11 cellular contexts compared by ENCODE assay signal in the genomic region with DNA sequence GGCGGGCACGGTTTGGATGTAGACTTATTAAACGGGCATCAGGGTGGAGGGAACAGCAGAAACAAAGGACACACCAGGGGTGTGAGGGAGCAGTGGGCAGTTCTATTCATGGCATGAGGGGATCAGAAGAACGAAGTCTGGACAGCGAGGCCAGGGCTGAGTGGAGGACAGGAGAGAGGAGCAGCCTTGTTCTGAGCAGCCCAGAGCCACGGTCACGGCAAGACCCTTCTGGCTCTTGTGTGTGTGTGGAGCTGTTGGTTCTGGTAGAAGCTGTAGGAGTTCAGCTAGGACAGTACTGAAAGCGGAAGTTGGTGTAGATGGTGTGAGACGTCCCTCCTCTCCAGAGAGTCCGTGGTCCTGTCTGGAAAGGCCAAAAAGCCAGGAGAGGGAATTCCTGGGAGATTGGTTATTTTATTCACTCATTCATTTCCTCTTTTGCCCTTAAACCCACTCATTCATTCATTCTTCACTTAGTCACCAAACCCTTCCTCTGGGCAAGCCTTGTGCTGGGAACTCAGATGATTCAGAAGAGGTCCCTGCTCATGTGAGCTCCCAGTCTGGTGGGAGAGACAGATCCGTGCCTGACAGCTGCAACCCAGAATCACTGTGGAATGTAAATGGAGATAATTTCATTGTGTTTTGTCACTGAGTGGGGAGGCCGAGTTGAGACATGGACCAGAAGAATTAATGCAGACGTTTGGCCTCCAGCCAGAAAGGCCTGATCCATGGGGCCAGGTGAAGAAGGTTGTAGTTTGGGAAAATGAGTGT. TPM values are rescaled to one million over a fixed set of nuclear protein-coding genes. Genes with fewer than 3 reads are reported as not detected.
DNase-seq lines count a peak whose midpoint lies in the region; ATAC-seq and TF ChIP-seq lines count a peak whose summit lies in the region.
"Had no signal": no experiment of that assay in that cellular context is flagged by ENCODE, and none has a peak within 500 bp of the region (broad histone marks: within the 10 kb centered on the region; RNA-seq: fewer than 3 reads in every experiment).

No MANE protein-coding gene starts in this region.

- peak overlapping the region; percentile 40 for H3K4me3 Mint-ChIP-seq in CD4-positive, alpha-beta T cell
- H3K4me3 Mint-ChIP-seq in Caco-2 (ENCODE audit: unreplicated experiment), result no peak overlapping the region

- no peak overlapping the region for H3K27ac ChIP-seq in CD4-positive, alpha-beta T cell (ENCODE audit: low read depth, low read length)
- H3K27ac ChIP-seq in mesendoderm (ENCODE audit: low read depth, low read length), result no peak overlapping the region

- WGBS in mesendoderm (ENCODE audit: extremely low coverage, insufficient coverage, low lambda C conversion rate), result no CpG with 5 or more reads among the region's 13 CpGs

- no peaks in the 10 kb centered on the region for H3K36me3 Mint-ChIP-seq in CD4-positive, alpha-beta T cell (ENCODE audit: low read depth)
- no peaks in the 10 kb centered on the region for H3K36me3 Mint-ChIP-seq in Caco-2 (ENCODE audit: insufficient read depth, unreplicated experiment)
- H3K36me3 Mint-ChIP-seq: activated naive CD8-positive, alpha-beta T cell; IgD-negative memory B cell had no signal

- no peaks in the 10 kb centered on the region for H3K79me2 ChIP-seq in mesendoderm (ENCODE audit: control insufficient read depth, insufficient read depth, low read length)

- H4K8ac ChIP-seq in mesendoderm (ENCODE audit: low read depth, low read length), result no peak overlapping the region

- POLR2A ChIA-PET in CD4-positive, alpha-beta T cell (lab: Charles Lee), result no interaction called here
- POLR2A ChIA-PET in Caco-2 (lab: Charles Lee), result no interaction called here

- no peak for ATAC-seq in CD4-positive, alpha-beta T cell (ENCODE audit: poor library complexity)

- peak overlapping the region; percentile 61 for H2AK5ac ChIP-seq in mesendoderm (ENCODE audit: low read length)

- intact Hi-C loops in CD4-positive, alpha-beta T cell (cut with DNase I, micrococcal nuclease), result no loop called here
- intact Hi-C loops in Caco-2 (cut with micrococcal nuclease; ENCODE audit: unreplicated experiment), result no loop called here

- H3K27me3 ChIP-seq in CD4-positive, alpha-beta T cell (ENCODE audit: control insufficient read depth, insufficient read depth, low read length), result no peaks in the 10 kb centered on the region
- H3K27me3 ChIP-seq in adipocyte (replicated peaks; ENCODE audit: control insufficient read depth, insufficient read depth, low read length) (no peaks in the 10 kb centered on the region), mesendoderm (ENCODE audit: insufficient read depth, low read length, poor library complexity) (no peaks in the 10 kb centered on the region), Caco-2 (replicated peaks; ENCODE audit: control insufficient read depth, insufficient read depth, low read length) (no peaks in the 10 kb centered on the region)

- peak overlapping the region; percentile 86 for H3K56ac ChIP-seq in mesendoderm (ENCODE audit: low read length)

- no TSS peak for BruUV-seq in Caco-2 (replicated peaks; lab: Mats Ljungman, UMichigan)

- H3K4me1 ChIP-seq in adipocyte (ENCODE audit: control insufficient read depth, insufficient read depth, low read length) (peaks cover 14% of the 10 kb centered on the region), mesendoderm (ENCODE audit: control insufficient read depth, low read depth, low read length) (peaks cover 7% of the 10 kb centered on the region), Caco-2 (no peaks in the 10 kb centered on the region; the same call in 1 of the 2 replicates)

- H3K9ac ChIP-seq in adipocyte (ENCODE audit: low read length) (no peak overlapping the region), mesendoderm (ENCODE audit: low read length) (peak overlapping the region; percentile 72)

- CTCF ChIA-PET in CD4-positive, alpha-beta T cell (lab: Charles Lee), result no interaction called here
- CTCF ChIA-PET in Caco-2 (lab: Charles Lee), result no interaction called here

- DNase-seq in CD4-positive, alpha-beta T cell, result no peak
- peak; percentile 95 for DNase-seq in LHCN-M2 (ENCODE audit: low read depth)
- peak; percentile 32 for DNase-seq in adipocyte (ENCODE audit: low read depth)
- DNase-seq in mesendoderm, result no peak
- no peak for DNase-seq in NK-92 treated with Interleukin-12 subunit alpha and Interleukin-12 subunit beta, amount 100 ng/mL, for 24 hours (lab: John Stamatoyannopoulos, UW)
- DNase-seq in activated CD4-positive, CD25-positive, alpha-beta regulatory T cell (lab: John Stamatoyannopoulos, UW), result no peak
- no peak for DNase-seq in Caco-2
- DNase-seq in NCI-H2081 (lab: John Stamatoyannopoulos, UW), result no peak

- H3K23ac ChIP-seq in mesendoderm (ENCODE audit: low read length), result no peak overlapping the region

- H3K18ac ChIP-seq in mesendoderm (ENCODE audit: low read length), result peak overlapping the region; percentile 8

- no peaks in the 10 kb centered on the region for H3K9me3 ChIP-seq in CD4-positive, alpha-beta T cell (ENCODE audit: control insufficient read depth, low read length)
- H3K9me3 ChIP-seq in adipocyte (ENCODE audit: control insufficient read depth, low read length) (no peaks in the 10 kb centered on the region), Caco-2 (no peaks in the 10 kb centered on the region)

- TF ChIP-seq CTCF in CD4-positive, alpha-beta T cell (IDR thresholded peaks at IDR 0.05), result no peak
- no peak for TF ChIP-seq CTCF in Caco-2 (IDR thresholded peaks at IDR 0.05; ENCODE audit: insufficient read depth in 1 of 2, low read depth in 1 of 2, low read length in 1 of 2, severe bottlenecking in 1 of 2, unreplicated experiment in 1 of 2)

- H3K4me2 ChIP-seq in mesendoderm (ENCODE audit: low read length), result no peak overlapping the region

- peaks cover 13% of the 10 kb centered on the region for H3K4me1 Mint-ChIP-seq in CD4-positive, alpha-beta T cell (ENCODE audit: low read depth)
- peaks cover 9% of the 10 kb centered on the region for H3K4me1 Mint-ChIP-seq in Caco-2 (ENCODE audit: low read depth, unreplicated experiment)

- H3K4me3 ChIP-seq in adipocyte (ENCODE audit: low read length) (no peak overlapping the region), mesendoderm (ENCODE audit: low read length) (no peak overlapping the region), Caco-2 (ENCODE audit: low read depth, low read length) (no peak overlapping the region; the same call in 1 of the 2 replicates)

- no peak overlapping the region for H4K5ac ChIP-seq in mesendoderm (ENCODE audit: low read length)

- H3K27me3 Mint-ChIP-seq in CD4-positive, alpha-beta T cell, result no peaks in the 10 kb centered on the region
- H3K27me3 Mint-ChIP-seq in Caco-2 (ENCODE audit: insufficient read depth, unreplicated experiment), result no peaks in the 10 kb centered on the region
- H3K27me3 Mint-ChIP-seq: activated naive CD8-positive, alpha-beta T cell had no signal

- no peak overlapping the region for H2BK120ac ChIP-seq in mesendoderm (ENCODE audit: low read depth, low read length)

- peak overlapping the region; percentile 5 for H2BK5ac ChIP-seq in mesendoderm (ENCODE audit: low read length)

- no peak overlapping the region for H3K4ac ChIP-seq in mesendoderm (ENCODE audit: low read depth, low read length)

- H3K36me3 ChIP-seq in adipocyte (ENCODE audit: control insufficient read depth, insufficient read depth, low read length, severe bottlenecking) (no peaks in the 10 kb centered on the region), mesendoderm (ENCODE audit: control insufficient read depth, insufficient read depth, low read length) (no peaks in the 10 kb centered on the region), Caco-2 (ENCODE audit: control insufficient read depth, insufficient read depth, low read length) (no peaks in the 10 kb centered on the region)

- no peaks in the 10 kb centered on the region for H3K9me3 Mint-ChIP-seq in CD4-positive, alpha-beta T cell
- no peaks in the 10 kb centered on the region for H3K9me3 Mint-ChIP-seq in Caco-2 (ENCODE audit: unreplicated experiment)
- H3K9me3 Mint-ChIP-seq: T-helper 1 cell treated with Interleukin-12 subunit alpha and Interleukin-12 subunit beta and Interleukin-4 antibody, amounts not matched to agents 30 μg/mL and 1 μg/mL, for 36 hours had no signal

- peaks cover 4% of the 10 kb centered on the region for H3K79me1 ChIP-seq in mesendoderm (ENCODE audit: low read length)

- H3K27ac Mint-ChIP-seq in CD4-positive, alpha-beta T cell, result peak overlapping the region; percentile 19
- no peak overlapping the region for H3K27ac Mint-ChIP-seq in Caco-2 (ENCODE audit: unreplicated experiment)
- H3K27ac Mint-ChIP-seq: activated naive CD8-positive, alpha-beta T cell; T-helper 1 cell treated with Interleukin-12 subunit alpha and Interleukin-12 subunit beta and Interleukin-4 antibody, amounts not matched to agents 30 μg/mL and 1 μg/mL, for 36 hours had no signal

- H2BK15ac ChIP-seq in mesendoderm (replicated peaks; ENCODE audit: low read depth), result no peak overlapping the region

RNA-seq across cellular contexts. Expression of gene ACOT11, which starts 4.1 kb away (rescaled TPM):
- total RNA-seq in CD4-positive, alpha-beta T cell, result under 1 TPM; 0.50 to 0.91 TPM
- 9.9 and 11.6 TPM in 2 replicates for total RNA-seq in LHCN-M2 (2014; rRNA removed)
- 11.1 TPM for polyA plus RNA-seq in LHCN-M2 (2012)
- 3.4 TPM for polyA plus RNA-seq in mesendoderm (2013, experiment 1 of 2)
- 3.5 TPM for polyA plus RNA-seq in mesendoderm (2013, experiment 2 of 2)
- 4.0 and 4.1 TPM in 2 replicates for total RNA-seq in Caco-2 (2022)

Comparison
In these comparisons a context has a peak if more than half of its experiments do, and no peak if none do; other contexts are left out.
1. DNase-seq: peak in LHCN-M2 (single experiment) and adipocyte (single experiment); none in CD4-positive, alpha-beta T cell (0 of 10), mesendoderm (single experiment), NK-92 treated with Interleukin-12 subunit alpha and Interleukin-12 subunit beta, amount 100 ng/mL, for 24 hours (single experiment), activated CD4-positive, CD25-positive, alpha-beta regulatory T cell (0 of 4), Caco-2 (0 of 2) and NCI-H2081 (0 of 2).